Comparison of ENCODE assay signal across 8 cellular contexts in the genomic region with DNA sequence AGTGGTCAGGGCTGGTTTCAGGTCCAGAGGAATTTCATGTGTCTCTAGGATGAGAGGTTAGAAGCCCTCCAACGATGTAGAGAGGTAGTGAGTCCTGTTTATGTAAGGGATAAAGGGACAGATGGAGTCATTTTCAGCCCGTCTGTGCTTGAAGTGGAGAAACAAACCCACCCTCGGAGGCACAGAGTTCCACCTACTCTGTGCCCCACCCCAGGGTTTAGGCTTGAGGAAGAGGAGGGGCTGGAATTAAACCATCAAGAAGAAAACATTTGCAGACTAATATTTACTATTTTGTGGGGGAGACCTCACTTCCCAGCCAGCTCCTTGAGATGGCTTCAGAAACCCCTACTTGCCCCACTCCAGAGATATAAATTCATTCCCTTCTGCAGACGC. TPM values are rescaled to one million over a fixed set of nuclear protein-coding genes. Genes with fewer than 3 reads are reported as not detected.
A peak's percentile ranks its signal among the peaks of the same experiment; 100 is the strongest.
DNase-seq lines count a peak whose midpoint lies in the region; ATAC-seq lines count a peak whose summit lies in the region.

No MANE protein-coding gene starts in this region.

- DNase-seq in CD4-positive, alpha-beta memory T cell: no peak
- peak; percentile 61 for DNase-seq in NCI-H146 (lab: John Stamatoyannopoulos, UW)
- DNase-seq in central memory CD8-positive, alpha-beta T cell (ENCODE audit: low spot score in 2 of 2): no peak
- DNase-seq in natural killer cell treated with Interleukin-12 subunit alpha and Interleukin-12 subunit beta and Interleukin-15 and Interleukin-18, amount 100 ng/mL, for 72 hours (ENCODE audit: low spot score): no peak
- DNase-seq in DMS153 (lab: John Stamatoyannopoulos, UW): no peak
- DNase-seq in glomerular visceral epithelial cell (ENCODE audit: extremely low spot score): no peak

- peaks cover 1 to 15% of the 10 kb centered on the region in 2 donors for H3K36me3 Mint-ChIP-seq in CD4-positive, alpha-beta memory T cell
- peaks cover 15% of the 10 kb centered on the region for H3K36me3 Mint-ChIP-seq in central memory CD8-positive, alpha-beta T cell (ENCODE audit: insufficient read depth)
- peaks cover 9% of the 10 kb centered on the region for H3K36me3 Mint-ChIP-seq in natural killer cell treated with Interleukin-12 subunit alpha and Interleukin-12 subunit beta and Interleukin-15 and Interleukin-18, amount 100 ng/mL, for 72 hours

- peaks cover 14 to 39% (median 25%) of the 10 kb centered on the region in 4 donors for H3K4me1 Mint-ChIP-seq in CD4-positive, alpha-beta memory T cell
- H3K4me1 Mint-ChIP-seq in central memory CD8-positive, alpha-beta T cell: peaks cover 21% of the 10 kb centered on the region
- peaks cover 14 to 23% of the 10 kb centered on the region in 2 donors for H3K4me1 Mint-ChIP-seq in natural killer cell treated with Interleukin-12 subunit alpha and Interleukin-12 subunit beta and Interleukin-15 and Interleukin-18, amount 100 ng/mL, for 72 hours (ENCODE audit: low read depth in 2 of 2)

- ATAC-seq in central memory CD8-positive, alpha-beta T cell (replicated peaks; ENCODE audit: extremely low read depth, poor library complexity, severe bottlenecking): no peak
- ATAC-seq in natural killer cell treated with Interleukin-12 subunit alpha and Interleukin-12 subunit beta and Interleukin-15 and Interleukin-18, amount 100 ng/mL, for 72 hours: no peak
- no peak for ATAC-seq in HG03039 (IDR thresholded peaks at IDR 0.05; ENCODE audit: unreplicated experiment)
- ATAC-seq in GM21723 (IDR thresholded peaks at IDR 0.05; ENCODE audit: unreplicated experiment): no peak

- peak overlapping the region; percentile 77 to 98 (median 96) for H3K27ac Mint-ChIP-seq in CD4-positive, alpha-beta memory T cell
- H3K27ac Mint-ChIP-seq in central memory CD8-positive, alpha-beta T cell (ENCODE audit: low read depth): peak overlapping the region; percentile 92
- peak overlapping the region; percentile 88 to 89 for H3K27ac Mint-ChIP-seq in natural killer cell treated with Interleukin-12 subunit alpha and Interleukin-12 subunit beta and Interleukin-15 and Interleukin-18, amount 100 ng/mL, for 72 hours

- H3K27me3 Mint-ChIP-seq in CD4-positive, alpha-beta memory T cell: no peaks in the 10 kb centered on the region
- H3K27me3 Mint-ChIP-seq in central memory CD8-positive, alpha-beta T cell: peaks cover 3% of the 10 kb centered on the region
- peaks cover 0 to 5% of the 10 kb centered on the region in 2 donors for H3K27me3 Mint-ChIP-seq in natural killer cell treated with Interleukin-12 subunit alpha and Interleukin-12 subunit beta and Interleukin-15 and Interleukin-18, amount 100 ng/mL, for 72 hours

- peaks cover 0 to 11% (median 4%) of the 10 kb centered on the region in 8 donors for H3K9me3 Mint-ChIP-seq in CD4-positive, alpha-beta memory T cell
- H3K9me3 Mint-ChIP-seq in central memory CD8-positive, alpha-beta T cell: peaks cover 5% of the 10 kb centered on the region
- no peaks in the 10 kb centered on the region for H3K9me3 Mint-ChIP-seq in natural killer cell treated with Interleukin-12 subunit alpha and Interleukin-12 subunit beta and Interleukin-15 and Interleukin-18, amount 100 ng/mL, for 72 hours

- intact Hi-C loops in CD4-positive, alpha-beta memory T cell (cut with micrococcal nuclease): no loop called here

- peaks cover 28% of the 10 kb centered on the region for H3K4me1 ChIP-seq in CD4-positive, alpha-beta memory T cell (ENCODE audit: insufficient read depth, low read length)

- H3K4me3 ChIP-seq in CD4-positive, alpha-beta memory T cell (ENCODE audit: low read length in 2 of 2): peak overlapping the region in 1 of 2 donors; percentile 66

- peak overlapping the region; percentile 85 to 99 (median 94) for H3K4me3 Mint-ChIP-seq in CD4-positive, alpha-beta memory T cell
- H3K4me3 Mint-ChIP-seq in central memory CD8-positive, alpha-beta T cell: peak overlapping the region; percentile 89
- peak overlapping the region; percentile 91 for H3K4me3 Mint-ChIP-seq in natural killer cell treated with Interleukin-12 subunit alpha and Interleukin-12 subunit beta and Interleukin-15 and Interleukin-18, amount 100 ng/mL, for 72 hours

- H3K27ac ChIP-seq in CD4-positive, alpha-beta memory T cell (ENCODE audit: low read depth, low read length): peak overlapping the region; percentile 50

- POLR2A ChIA-PET in CD4-positive, alpha-beta memory T cell (lab: Charles Lee; ENCODE audit: partially characterized antibody): interaction anchor here (1.2 to 4.1 kb wide), 6 partner anchors 22 to 485 kb away, joined by 4 to 44 read pairs (median 14); partner anchors contain the start of genes FAM120C, PHF8 and TSR2

- no peaks in the 10 kb centered on the region for H3K36me3 ChIP-seq in CD4-positive, alpha-beta memory T cell (ENCODE audit: insufficient read depth, low read length)

- no peaks in the 10 kb centered on the region for H3K27me3 ChIP-seq in CD4-positive, alpha-beta memory T cell (ENCODE audit: insufficient read depth, low read length)

- H3K9me3 ChIP-seq in CD4-positive, alpha-beta memory T cell (ENCODE audit: control insufficient read depth in 1 of 2, low read length in 2 of 2): no peaks in the 10 kb centered on the region

- CTCF ChIA-PET in CD4-positive, alpha-beta memory T cell (lab: Charles Lee; ENCODE audit: partially characterized antibody): no interaction called here

RNA-seq across cellular contexts. Expression of gene GNL3L, which starts 0.9 kb away (rescaled TPM):
- total RNA-seq in CD4-positive, alpha-beta memory T cell: 10 to 100 TPM; 41.7 to 45.1 TPM
- 10 to 100 TPM; 22.8 to 34.7 TPM for polyA plus RNA-seq in CD4-positive, alpha-beta memory T cell
- total RNA-seq in natural killer cell treated with Interleukin-12 subunit alpha and Interleukin-12 subunit beta and Interleukin-15 and Interleukin-18, amount 100 ng/mL, for 72 hours: 10 to 100 TPM; 57.1 to 91.0 TPM

RNA-seq across cellular contexts. Expression of gene FGD1, which starts 33.1 kb away (rescaled TPM):
- total RNA-seq in CD4-positive, alpha-beta memory T cell: under 1 TPM in 1 of 2 experiments, not detected in 1; 0.11 TPM
- polyA plus RNA-seq in CD4-positive, alpha-beta memory T cell: 1 to 10 TPM in 1 of 2 donors, under 1 TPM in 1; 0.80 to 1.2 TPM
- total RNA-seq in natural killer cell treated with Interleukin-12 subunit alpha and Interleukin-12 subunit beta and Interleukin-15 and Interleukin-18, amount 100 ng/mL, for 72 hours: not detected
